Comparison of ENCODE assay signal across 21 cellular contexts in genomic region chr1:169630006-169630405, GRCh38. TPM values are rescaled to one million over a fixed set of nuclear protein-coding genes. Genes with fewer than 3 reads are reported as not detected.
DNase-seq lines count a peak whose midpoint lies in the region; ATAC-seq, FAIRE-seq and TF ChIP-seq lines count a peak whose summit lies in the region.
"Had no signal": no experiment of that assay in that cellular context is flagged by ENCODE, and none has a peak within 500 bp of the region (broad histone marks: within the 10 kb centered on the region; RNA-seq: fewer than 3 reads in every experiment).

Gene SELP, minus strand, starts transcription at chr1:169630124. Its CDS starts 50 bp downstream, at chr1:169630074.

- H3K9ac ChIP-seq in endothelial cell of umbilical vein (replicated peaks; ENCODE audit: extremely low read depth, insufficient read depth, low read length): no peak within 1 kb of the TSS
- H3K9ac ChIP-seq: GM23248 had no signal

- peaks cover 2% of the 10 kb centered on the region for H3K9me3 ChIP-seq in endothelial cell of umbilical vein (replicated peaks; ENCODE audit: control insufficient read depth, insufficient read depth, low read length)
- H3K9me3 ChIP-seq in mononuclear cell (ENCODE audit: low read depth, low read length): peaks cover 18% of the 10 kb centered on the region

- DNase-seq in left cardiac atrium: no peak
- DNase-seq in Right ventricle myocardium inferior (ENCODE audit: missing footprints): no peak
- peak; percentile 70 for DNase-seq in endothelial cell of umbilical vein (ENCODE audit: low read depth, low spot score)
- DNase-seq in ureter (ENCODE audit: low spot score): no peak
- no peak for DNase-seq in central memory CD4-positive, alpha-beta T cell
- DNase-seq in GM03348 (ENCODE audit: low spot score): no peak
- DNase-seq in 8988T: no peak
- DNase-seq: activated CD4-positive, alpha-beta T cell treated with anti-CD3 and anti-CD28 coated beads for 4 hours; activated naive CD4-positive, alpha-beta T cell; brain microvascular endothelial cell; DMS79; GM23248; MG63; stimulated activated naive CD4-positive, alpha-beta T cell treated with Interleukin-2 at 50 U/mL for 16 hours; transverse colon had no signal

- no peak within 1 kb of the TSS for H3K27ac ChIP-seq in endothelial cell of umbilical vein (ENCODE audit: insufficient read depth, low read depth, low read length)
- H3K27ac ChIP-seq: brain microvascular endothelial cell, gastroesophageal sphincter, GM23248, transverse colon had no signal

- BruUV-seq in endothelial cell of umbilical vein (replicated peaks; lab: Mats Ljungman, UMichigan): no TSS peak

- TF ChIP-seq CTCF in endothelial cell of umbilical vein (IDR thresholded peaks at IDR 0.05; ENCODE audit: extremely low read depth in 1 of 2, insufficient read depth in 1 of 2, low read depth in 1 of 2, low read length in 2 of 2): no peak

- POLR2A ChIA-PET in endothelial cell of umbilical vein (lab: Charles Lee): no interaction called here

- H3K36me3 ChIP-seq in endothelial cell of umbilical vein (ENCODE audit: control insufficient read depth in 2 of 2, extremely low read depth in 1 of 2, insufficient read depth in 2 of 2, low read length in 2 of 2): no peaks in the 10 kb centered on the region
- H3K36me3 ChIP-seq: brain microvascular endothelial cell, gastroesophageal sphincter, MG63, transverse colon had no signal

- H4K20me1 ChIP-seq in endothelial cell of umbilical vein (replicated peaks; ENCODE audit: control insufficient read depth, extremely low read depth, insufficient read depth, low read length): no peaks in the 10 kb centered on the region

- dilution Hi-C loops in endothelial cell of umbilical vein (cut with MboI; ENCODE audit: extremely low pct_ligation_motif_present, low sequenced_read_pairs): no loop called here

- H3K4me2 ChIP-seq in endothelial cell of umbilical vein (ENCODE audit: insufficient read depth, low read length): no peak within 1 kb of the TSS

- no peak for ATAC-seq in left cardiac atrium
- no peak for ATAC-seq in Right ventricle myocardium inferior
- ATAC-seq: gastroesophageal sphincter had no signal

- intact Hi-C loops in left cardiac atrium (cut with DNase I) (no loop called here), Right ventricle myocardium inferior (cut with DNase I) (no loop called here), endothelial cell of umbilical vein (cut with micrococcal nuclease) (loop anchor here (1.0 kb wide), 1 partner anchor 12 kb away; no protein-coding TSS in a partner anchor)

- H3K79me2 ChIP-seq in endothelial cell of umbilical vein (ENCODE audit: control insufficient read depth, insufficient read depth, low read length): no peaks in the 10 kb centered on the region

- CTCF ChIA-PET in endothelial cell of umbilical vein (lab: Charles Lee): interaction anchor here (1.5 to 2.9 kb wide), 3 partner anchors 20 to 82 kb away, joined by 3 to 10 read pairs (median 9); no protein-coding TSS in a partner anchor

- peak; percentile 69 for FAIRE-seq in endothelial cell of umbilical vein (lab: Jason Lieb, UNC)
- FAIRE-seq: RCC 7860 had no signal

- peak within 1 kb of the TSS; percentile 12 for H2AFZ ChIP-seq in endothelial cell of umbilical vein (ENCODE audit: low read depth, low read length)
- H2AFZ ChIP-seq: GM23248 had no signal

- no peak for TF ChIP-seq POLR2A in endothelial cell of umbilical vein (IDR thresholded peaks at IDR 0.05; ENCODE audit: low read depth, low read length)

- H3K4me3 ChIP-seq in endothelial cell of umbilical vein (replicated peaks in 1 of 3; ENCODE audit: insufficient read depth in 1 of 3, low read depth in 1 of 3, low read length in 3 of 3) (no peak within 1 kb of the TSS), mononuclear cell (ENCODE audit: low read length) (no peak within 1 kb of the TSS)
- H3K4me3 ChIP-seq: GM23248, MG63, transverse colon had no signal

- H3K27me3 ChIP-seq in endothelial cell of umbilical vein (ENCODE audit: control insufficient read depth in 2 of 2, insufficient read depth in 2 of 2, low read length in 2 of 2) (no peaks in the 10 kb centered on the region), mononuclear cell (ENCODE audit: insufficient read depth, low read length) (no peaks in the 10 kb centered on the region)
- H3K27me3 ChIP-seq: brain microvascular endothelial cell, gastroesophageal sphincter, MG63, transverse colon had no signal

- H3K4me1 ChIP-seq in endothelial cell of umbilical vein (ENCODE audit: control insufficient read depth, extremely low read depth, insufficient read depth, low read length): peaks cover 9% of the 10 kb centered on the region
- H3K4me1 ChIP-seq in mononuclear cell (ENCODE audit: insufficient read depth, low read length): peaks cover 23% of the 10 kb centered on the region
- H3K4me1 ChIP-seq: gastroesophageal sphincter, transverse colon had no signal

- no peaks in the 10 kb centered on the region for H3K9me1 ChIP-seq in endothelial cell of umbilical vein (replicated peaks; ENCODE audit: control insufficient read depth, extremely low read depth, insufficient read depth, low read length)

TF ChIP-seq in endothelial cell of umbilical vein, 7 proteins besides CTCF, POLR2A, EP300 and RAD21:
- TF ChIP-seq JUN (IDR thresholded peaks at IDR 0.05; ENCODE audit: borderline replicate concordance, insufficient read depth, insufficient read length, low read depth): no peak
- no peak for TF ChIP-seq MYC (IDR thresholded peaks at IDR 0.05; ENCODE audit: low read depth, low read length)
- TF ChIP-seq FOS (IDR thresholded peaks at IDR 0.05; ENCODE audit: borderline replicate concordance, insufficient read depth, low read length): no peak
- TF ChIP-seq EZH2 (IDR thresholded peaks at IDR 0.05; ENCODE audit: borderline replicate concordance, low read depth, low read length, severe bottlenecking): no peak
- TF ChIP-seq MAX (IDR thresholded peaks at IDR 0.05; ENCODE audit: insufficient read depth, insufficient read length): no peak
- no peak for TF ChIP-seq POLR2AphosphoS5 (IDR thresholded peaks at IDR 0.05; ENCODE audit: insufficient read depth, low read depth, low read length)
- TF ChIP-seq GATA2 (IDR thresholded peaks at IDR 0.05; ENCODE audit: insufficient read depth, insufficient read length, low read depth, low read length): no peak

RNA-seq across cellular contexts. Expression of gene SELP, which starts in this region (rescaled TPM):
- total RNA-seq in left cardiac atrium (10 to 100 TPM; 12.4 to 22.5 TPM), Right ventricle myocardium inferior (7.1 TPM), endothelial cell of umbilical vein (0.48 and 1.3 TPM in 2 replicates), mononuclear cell (17.0 TPM), ureter (24.0 TPM)
- polyA plus RNA-seq in endothelial cell of umbilical vein: 1.6 and 1.9 TPM in 2 replicates
- 1.2 TPM in 2 replicates for polyA plus RNA-seq in endothelial cell of umbilical vein (2011; cell fraction: cytosol; rRNA removed)
- 1.8 and 2.0 TPM in 2 replicates for polyA plus RNA-seq in endothelial cell of umbilical vein (2011; cell fraction: nucleus; rRNA removed)
- polyA plus RNA-seq in endothelial cell of umbilical vein (2012): 3.4 and 4.0 TPM in 2 replicates
- polyA minus RNA-seq in endothelial cell of umbilical vein: 1.1 and 1.8 TPM in 2 replicates
- not detected for polyA minus RNA-seq in endothelial cell of umbilical vein (2011; cell fraction: cytosol; rRNA and poly(A)+ RNA removed)
- polyA minus RNA-seq in endothelial cell of umbilical vein (2011; cell fraction: nucleus; rRNA and poly(A)+ RNA removed): 1.1 and 1.4 TPM in 2 replicates
- total RNA-seq: epithelial cell of proximal tubule, GM23248, neural crest cell had no signal
- polyA plus RNA-seq: AG04450, GM23248 had no signal
